In genomic region chr1:47664356-47664755, GRCh38 we compare ENCODE assay signal across 14 cellular contexts.
"Had no signal": no experiment of that assay in that cellular context is flagged by ENCODE, and none has a peak within 500 bp of the region (broad histone marks: within the 10 kb centered on the region; RNA-seq: fewer than 3 reads in every experiment).

No MANE protein-coding gene starts in this region.

- H3K4me3 Mint-ChIP-seq: activated naive CD4-positive, alpha-beta T cell treated with anti-CD3 and anti-CD28 coated beads for 36 hours; activated T-helper 17 cell treated with anti-CD3 and anti-CD28 coated beads, Interleukin-2, amount 50 U/mL, for 72 hours; brain; mesothelial cell of epicardium; stimulated activated naive CD8-positive, alpha-beta T cell treated with anti-CD3 and anti-CD28 coated beads, Interleukin-15, amount 100 ng/mL, for 72 hours had no signal

- DNase-seq: activated CD4-positive, alpha-beta T cell treated with anti-CD3 and anti-CD28 coated beads, Interleukin-2, amount 50 U/mL, for 4 hours; activated naive CD4-positive, alpha-beta T cell treated with anti-CD3 and anti-CD28 coated beads for 36 hours; activated T-cell treated with anti-CD3 and anti-CD28 coated beads, Interleukin-2, amount 50 U/mL, for 1 hour; caudate nucleus; erythroblast; gastrocnemius medialis; occipital lobe; stimulated activated naive CD8-positive, alpha-beta T cell treated with anti-CD3 and anti-CD28 coated beads, Interleukin-15, amount 100 ng/mL, for 72 hours; uterus had no signal

- ATAC-seq: activated T-helper 17 cell treated with anti-CD3 and anti-CD28 coated beads, Interleukin-2, amount 50 U/mL, for 72 hours; gastrocnemius medialis; stimulated activated naive CD8-positive, alpha-beta T cell treated with anti-CD3 and anti-CD28 coated beads, Interleukin-15, amount 100 ng/mL, for 72 hours had no signal

- H3K4me1 Mint-ChIP-seq: activated T-helper 17 cell treated with anti-CD3 and anti-CD28 coated beads, Interleukin-2, amount 50 U/mL, for 72 hours had no signal

- H3K36me3 Mint-ChIP-seq: brain, mesothelial cell of epicardium had no signal

- H3K27me3 ChIP-seq: gastrocnemius medialis, uterus had no signal

- H3K27ac Mint-ChIP-seq: activated naive CD4-positive, alpha-beta T cell treated with anti-CD3 and anti-CD28 coated beads for 36 hours; activated T-helper 17 cell treated with anti-CD3 and anti-CD28 coated beads, Interleukin-2, amount 50 U/mL, for 72 hours; mesothelial cell of epicardium; stimulated activated naive CD8-positive, alpha-beta T cell treated with anti-CD3 and anti-CD28 coated beads, Interleukin-15, amount 100 ng/mL, for 72 hours had no signal

- H3K36me3 ChIP-seq: gastrocnemius medialis, thoracic aorta, uterus had no signal

- H3K27me3 Mint-ChIP-seq: brain had no signal

- H3K27ac ChIP-seq: gastrocnemius medialis, thoracic aorta, uterus had no signal

- H3K4me1 ChIP-seq: gastrocnemius medialis, uterus had no signal

- H3K9me3 ChIP-seq: gastrocnemius medialis, thoracic aorta, uterus had no signal

- H3K4me3 ChIP-seq: gastrocnemius medialis, lung, thoracic aorta, uterus had no signal

- H3K9me3 Mint-ChIP-seq: activated naive CD4-positive, alpha-beta T cell treated with anti-CD3 and anti-CD28 coated beads for 36 hours; activated T-helper 17 cell treated with anti-CD3 and anti-CD28 coated beads, Interleukin-2, amount 50 U/mL, for 72 hours; mesothelial cell of epicardium; stimulated activated naive CD8-positive, alpha-beta T cell treated with anti-CD3 and anti-CD28 coated beads, Interleukin-15, amount 100 ng/mL, for 72 hours had no signal
